Comparison of ENCODE assay signal across 21 cellular contexts in the genomic region with DNA sequence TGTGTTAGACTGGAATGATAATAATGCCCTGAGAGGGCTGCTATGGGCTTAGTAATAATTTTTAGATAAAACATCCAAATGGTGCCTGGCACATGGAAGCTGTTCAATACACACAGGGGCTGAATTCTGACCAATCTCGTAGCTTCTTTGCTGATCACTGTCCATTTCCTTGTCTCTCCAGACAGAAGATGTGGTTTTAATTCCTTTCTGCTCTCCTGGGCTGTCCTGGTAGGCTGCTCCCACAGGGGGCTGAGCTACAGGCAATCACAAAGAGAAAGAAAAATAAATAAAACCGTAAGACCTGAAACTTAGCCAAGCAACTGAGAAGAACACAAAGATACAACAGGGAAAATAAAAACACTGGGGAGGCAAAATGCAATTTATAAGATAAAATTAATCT.
DNase-seq lines count a peak whose midpoint lies in the region; ATAC-seq, FAIRE-seq and TF ChIP-seq lines count a peak whose summit lies in the region.
"Had no signal": no experiment of that assay in that cellular context is flagged by ENCODE, and none has a peak within 500 bp of the region (broad histone marks: within the 10 kb centered on the region; RNA-seq: fewer than 3 reads in every experiment).

No MANE protein-coding gene starts in this region.

- no peaks in the 10 kb centered on the region for H3K27me3 Mint-ChIP-seq in astrocyte (ENCODE audit: low read depth, unreplicated experiment)
- H3K27me3 Mint-ChIP-seq: naive thymus-derived CD4-positive, alpha-beta T cell had no signal

- H3K36me3 Mint-ChIP-seq in astrocyte (ENCODE audit: low read depth, unreplicated experiment) = peaks cover 4% of the 10 kb centered on the region

- H3K9me3 Mint-ChIP-seq in astrocyte (ENCODE audit: unreplicated experiment) = no peaks in the 10 kb centered on the region
- H3K9me3 Mint-ChIP-seq: naive thymus-derived CD4-positive, alpha-beta T cell had no signal

- H3K4me1 ChIP-seq in astrocyte (ENCODE audit: insufficient read depth, low read length) (peaks cover 33% of the 10 kb centered on the region), tibial nerve (peaks cover 0 to 27% (median 0%) of the 10 kb centered on the region in 4 donors)
- H3K4me1 ChIP-seq in effector memory CD4-positive, alpha-beta T cell (ENCODE audit: control insufficient read depth, insufficient read depth, low read length, poor library complexity, severe bottlenecking) = peaks cover 4% of the 10 kb centered on the region

- no peak overlapping the region for H3K4me3 Mint-ChIP-seq in astrocyte (ENCODE audit: unreplicated experiment)
- H3K4me3 Mint-ChIP-seq: naive thymus-derived CD4-positive, alpha-beta T cell had no signal

- H3K9ac ChIP-seq in astrocyte (ENCODE audit: low read length) = peak overlapping the region; percentile 73
- H3K9ac ChIP-seq: BLaER1 had no signal

- H4K20me1 ChIP-seq in astrocyte (ENCODE audit: insufficient read depth, low read length) = no peaks in the 10 kb centered on the region
- H4K20me1 ChIP-seq: BLaER1 had no signal

- TF ChIP-seq POLR2A in tibial nerve (IDR thresholded peaks at IDR 0.05) = no peak

- intact Hi-C loops in sciatic nerve (cut with DNase I) = no loop called here

- H3K9me3 ChIP-seq in astrocyte (ENCODE audit: insufficient read depth, low read depth, low read length) = no peaks in the 10 kb centered on the region
- H3K9me3 ChIP-seq in tibial nerve = no peaks in the 10 kb centered on the region
- no peaks in the 10 kb centered on the region for H3K9me3 ChIP-seq in effector memory CD4-positive, alpha-beta T cell (ENCODE audit: control insufficient read depth, low read length)
- H3K9me3 ChIP-seq: ascending aorta, BLaER1, left lung had no signal

- H3K36me3 ChIP-seq in astrocyte (ENCODE audit: insufficient read depth, low read length) (peaks cover 2% of the 10 kb centered on the region), tibial nerve (peaks cover 0 to 78% (median 9%) of the 10 kb centered on the region in 3 donors)
- peaks cover 27% of the 10 kb centered on the region for H3K36me3 ChIP-seq in effector memory CD4-positive, alpha-beta T cell (ENCODE audit: control insufficient read depth, insufficient read depth, low read length)

- no peak for TF ChIP-seq EP300 in tibial nerve (IDR thresholded peaks at IDR 0.05)

- TF ChIP-seq CTCF in astrocyte (IDR thresholded peaks at IDR 0.05; ENCODE audit: insufficient read depth, low read depth, low read length) = no peak
- no peak for TF ChIP-seq CTCF in foreskin fibroblast (IDR thresholded peaks at IDR 0.05; ENCODE audit: low read depth, low read length)
- no peak for TF ChIP-seq CTCF in tibial nerve (IDR thresholded peaks at IDR 0.05)

- peak overlapping the region; percentile 49 for H3K27ac Mint-ChIP-seq in astrocyte (ENCODE audit: unreplicated experiment)

- H2AFZ ChIP-seq in astrocyte (ENCODE audit: low read depth, low read length) = no peak overlapping the region

- FAIRE-seq in astrocyte (lab: Jason Lieb, UNC) = no peak
- FAIRE-seq: GM18507 had no signal

- H3K4me2 ChIP-seq in astrocyte (ENCODE audit: low read length) = peak overlapping the region; percentile 43
- H3K4me2 ChIP-seq: BLaER1 had no signal

- peak; percentile 66 for ATAC-seq in sciatic nerve
- ATAC-seq: left lung; naive thymus-derived CD4-positive, alpha-beta T cell had no signal

- H3K27me3 ChIP-seq in astrocyte (ENCODE audit: insufficient read depth, low read length) (no peaks in the 10 kb centered on the region), tibial nerve (no peaks in the 10 kb centered on the region)
- no peaks in the 10 kb centered on the region for H3K27me3 ChIP-seq in effector memory CD4-positive, alpha-beta T cell (replicated peaks; ENCODE audit: control insufficient read depth, insufficient read depth, low read length, poor library complexity, severe bottlenecking)
- H3K27me3 ChIP-seq: ascending aorta, BLaER1, dorsolateral prefrontal cortex, left lung had no signal

- peak overlapping the region; percentile 93 for H3K27ac ChIP-seq in astrocyte (ENCODE audit: low read depth, low read length)
- no peak overlapping the region for H3K27ac ChIP-seq in tibial nerve
- H3K27ac ChIP-seq in effector memory CD4-positive, alpha-beta T cell (ENCODE audit: insufficient read depth, low read length, poor library complexity, severe bottlenecking) = no peak overlapping the region
- H3K27ac ChIP-seq: BLaER1, SK-N-MC had no signal

- no peak overlapping the region for H3K4me3 ChIP-seq in astrocyte (ENCODE audit: insufficient read depth, low read depth, low read length)
- H3K4me3 ChIP-seq in foreskin fibroblast (ENCODE audit: low read depth in 1 of 2, low read length in 2 of 2) = no peak overlapping the region
- H3K4me3 ChIP-seq in tibial nerve = no peak overlapping the region
- no peak overlapping the region for H3K4me3 ChIP-seq in effector memory CD4-positive, alpha-beta T cell (ENCODE audit: insufficient read depth, low read depth, low read length, poor library complexity, severe bottlenecking)
- H3K4me3 ChIP-seq: ascending aorta, BLaER1, dorsolateral prefrontal cortex, left lung, SK-N-MC had no signal

- H3K79me2 ChIP-seq in astrocyte (ENCODE audit: insufficient read depth, low read length) = no peaks in the 10 kb centered on the region

- H3K4me1 Mint-ChIP-seq in astrocyte (ENCODE audit: low read depth, unreplicated experiment) = peaks cover 26% of the 10 kb centered on the region

- 51 to 60% methylated on average over 2 of the region's 2 CpGs for WGBS in tibial nerve, 2 donors

- peak; percentile 30 for DNase-seq in Daoy (ENCODE audit: low read depth)
- peak; percentile 89 for DNase-seq in astrocyte (ENCODE audit: low read depth)
- DNase-seq in foreskin fibroblast = peak; percentile 52 to 71
- no peak for DNase-seq in sciatic nerve (ENCODE audit: low spot score)
- DNase-seq in NCI-H69 (lab: John Stamatoyannopoulos, UW) = no peak
- DNase-seq in tibial nerve (ENCODE audit: low spot score in 2 of 2) = no peak
- DNase-seq in NCI-H1930 (lab: John Stamatoyannopoulos, UW) = no peak
- DNase-seq in effector memory CD4-positive, alpha-beta T cell = no peak
- DNase-seq: activated CD4-positive, alpha-beta T cell treated with anti-CD3 and anti-CD28 coated beads for 4 hours; activated CD8-positive, alpha-beta memory T cell treated with anti-CD3 and anti-CD28 coated beads, Interleukin-2, amount 50 U/mL, for 48 hours; activated naive CD4-positive, alpha-beta T cell; dorsolateral prefrontal cortex; left lung; naive thymus-derived CD4-positive, alpha-beta T cell; NCI-H2081 treated with DMSO at 0.1 percent for 48 hours; NCI-H526 treated with DMSO at 0.1 percent for 48 hours; substantia nigra had no signal

Comparison
In these comparisons a context has a peak if more than half of its experiments do, and no peak if none do; other contexts are left out.
1. DNase-seq: peak in Daoy (single experiment), astrocyte (single experiment) and foreskin fibroblast (2 of 2); none in sciatic nerve (single experiment), NCI-H69 (single experiment), tibial nerve (0 of 2), NCI-H1930 (0 of 2) and effector memory CD4-positive, alpha-beta T cell (0 of 3).